10 cellular contexts compared by ENCODE assay signal in the genomic region with DNA sequence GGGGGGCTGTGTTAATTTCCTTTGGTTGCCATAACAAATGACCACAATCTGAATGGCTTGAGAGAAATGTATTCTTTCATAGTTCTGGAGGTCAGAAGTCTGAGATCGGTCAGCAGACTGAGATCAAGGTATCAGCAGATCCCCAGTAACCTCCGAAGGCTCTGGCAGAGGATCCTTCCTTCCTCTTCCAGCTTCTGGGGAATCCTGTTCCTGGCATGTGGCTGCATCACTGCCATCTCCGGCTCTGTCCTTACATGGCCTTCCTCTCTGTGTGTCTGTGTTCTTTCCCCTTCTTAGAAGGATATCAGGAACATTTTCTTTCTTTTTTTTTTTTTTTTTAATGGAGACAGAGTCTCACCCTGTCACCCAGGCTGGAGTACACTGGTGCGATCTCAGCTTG. TPM values are rescaled to one million over a fixed set of nuclear protein-coding genes. Genes with fewer than 3 reads are reported as not detected.
"Had no signal": no experiment of that assay in that cellular context is flagged by ENCODE, and none has a peak within 500 bp of the region (broad histone marks: within the 10 kb centered on the region; RNA-seq: fewer than 3 reads in every experiment).

No MANE protein-coding gene starts in this region.

- H3K27ac ChIP-seq: GM23248, HL-60 had no signal

- H3K9me3 ChIP-seq: HAP-1 had no signal

- ATAC-seq: HCT116, K562 had no signal

- FAIRE-seq: K562 had no signal

- H3K4me3 ChIP-seq: GM23248, HAP-1, K562 had no signal

- H3K4me1 ChIP-seq: HAP-1 had no signal

- DNase-seq: GM23248, GOT3, H7, HFFc6, IMR-90, KG1 had no signal

- H2AFZ ChIP-seq: GM23248 had no signal

- H3K9ac ChIP-seq: GM23248 had no signal

- H3K36me3 ChIP-seq: HAP-1 had no signal

RNA-seq across cellular contexts. Expression of a gene that starts 25.8 kb away (rescaled TPM):
- polyA plus RNA-seq: GM23248 had no signal
